Comparison of ENCODE assay signal across 8 cellular contexts in the genomic region with DNA sequence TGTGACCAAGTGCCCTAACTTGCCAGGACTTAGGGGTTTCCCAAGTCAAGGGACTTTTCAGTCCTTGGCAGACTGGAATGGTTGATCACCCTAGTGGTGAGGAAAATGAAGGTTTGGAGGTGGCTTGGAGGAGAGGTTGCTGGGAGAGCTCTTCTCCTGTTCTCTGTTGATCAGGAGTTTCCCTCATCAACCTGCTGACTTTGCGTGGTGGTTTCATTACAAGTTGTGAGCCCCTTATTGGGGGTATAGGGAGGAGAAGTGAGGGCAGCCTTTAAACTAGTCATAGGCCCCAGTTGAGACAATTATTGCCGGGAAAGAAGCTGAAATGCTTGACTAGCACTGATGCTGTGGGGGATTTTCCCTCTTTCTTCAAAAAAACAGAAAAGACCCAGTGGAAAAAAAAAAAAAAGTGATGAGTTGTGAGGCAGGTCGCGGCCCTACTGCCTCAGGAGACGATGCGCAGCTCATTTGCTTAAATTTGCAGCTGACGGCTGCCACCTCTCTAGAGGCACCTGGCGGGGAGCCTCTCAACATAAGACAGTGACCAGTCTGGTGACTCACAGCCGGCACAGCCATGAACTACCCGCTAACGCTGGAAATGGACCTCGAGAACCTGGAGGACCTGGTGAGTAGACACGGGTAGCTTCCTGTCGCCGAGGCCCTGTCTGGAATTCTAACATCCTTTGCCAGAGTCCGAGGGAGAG. TPM values are rescaled to one million over a fixed set of nuclear protein-coding genes. Genes with fewer than 3 reads are reported as not detected.
A peak's percentile ranks its signal among the peaks of the same experiment; 100 is the strongest.
DNase-seq lines count a peak whose midpoint lies in the region; ATAC-seq lines count a peak whose summit lies in the region.

A gene with protein sequence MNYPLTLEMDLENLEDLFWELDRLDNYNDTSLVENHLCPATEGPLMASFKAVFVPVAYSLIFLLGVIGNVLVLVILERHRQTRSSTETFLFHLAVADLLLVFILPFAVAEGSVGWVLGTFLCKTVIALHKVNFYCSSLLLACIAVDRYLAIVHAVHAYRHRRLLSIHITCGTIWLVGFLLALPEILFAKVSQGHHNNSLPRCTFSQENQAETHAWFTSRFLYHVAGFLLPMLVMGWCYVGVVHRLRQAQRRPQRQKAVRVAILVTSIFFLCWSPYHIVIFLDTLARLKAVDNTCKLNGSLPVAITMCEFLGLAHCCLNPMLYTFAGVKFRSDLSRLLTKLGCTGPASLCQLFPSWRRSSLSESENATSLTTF (plus strand): TSS at position 525 of the 704 bp plus-strand sequence. CDS start 50 bp downstream, at position 575.

- H3K36me3 Mint-ChIP-seq in naive thymus-derived CD8-positive, alpha-beta T cell = no peaks in the 10 kb centered on the region

- peak within 1 kb of the TSS in 4 of 10 donors; percentile 22 to 88 (median 44) for H3K4me3 Mint-ChIP-seq in naive thymus-derived CD8-positive, alpha-beta T cell

- peaks cover 37 to 81% (median 79%) of the 10 kb centered on the region in 4 donors for H3K4me1 Mint-ChIP-seq in naive thymus-derived CD8-positive, alpha-beta T cell

- ATAC-seq in GM18867 (IDR thresholded peaks at IDR 0.05; ENCODE audit: unreplicated experiment) = peak; percentile 79
- peak; percentile 61 for ATAC-seq in HG02970 (IDR thresholded peaks at IDR 0.05; ENCODE audit: low FRiP score, unreplicated experiment)
- ATAC-seq in activated CD4-positive, CD25-positive, alpha-beta regulatory T cell treated with anti-CD3 and anti-CD28 coated beads, Interleukin-2, amount 50 U/mL, for 24 hours = peak; percentile 83 to 84
- peak; percentile 40 to 62 for ATAC-seq in naive thymus-derived CD8-positive, alpha-beta T cell
- no peak for ATAC-seq in left lobe of liver

- H3K27me3 Mint-ChIP-seq in naive thymus-derived CD8-positive, alpha-beta T cell = no peaks in the 10 kb centered on the region

- H3K27ac Mint-ChIP-seq in naive thymus-derived CD8-positive, alpha-beta T cell = peak within 1 kb of the TSS; percentile 22 to 84 (median 72)

- no peaks in the 10 kb centered on the region for H3K9me3 Mint-ChIP-seq in naive thymus-derived CD8-positive, alpha-beta T cell

- DNase-seq in naive thymus-derived CD8-positive, alpha-beta T cell = peak in 2 of 10 donors; percentile 38 to 60
- no peak for DNase-seq in COR-L47 (lab: John Stamatoyannopoulos, UW)
- DNase-seq in left lobe of liver (ENCODE audit: low spot score) = no peak
- no peak for DNase-seq in EL
- DNase-seq in NCI-H146 (lab: John Stamatoyannopoulos, UW) = no peak

- POLR2A ChIA-PET in naive thymus-derived CD8-positive, alpha-beta T cell (lab: Charles Lee) = interaction anchor here (0.6 to 3.3 kb wide), 5 partner anchors 9 to 93 kb away, joined by 3 to 37 read pairs (median 16); a partner anchor contains a TSS

RNA-seq across cellular contexts. Expression of the gene that starts here (rescaled TPM):
- 1 to 10 TPM; 3.2 to 3.5 TPM for total RNA-seq in naive thymus-derived CD8-positive, alpha-beta T cell
- polyA plus RNA-seq in naive thymus-derived CD8-positive, alpha-beta T cell = under 1 TPM; 0.17 to 0.63 (median 0.29) TPM
- total RNA-seq in left lobe of liver = 0.08 TPM
